ENCODE assay signal across 8 cellular contexts in genomic region chr2:122451040-122451439, GRCh38.
A peak's percentile ranks its signal among the peaks of the same experiment; 100 is the strongest.
DNase-seq lines count a peak whose midpoint lies in the region; ATAC-seq and TF ChIP-seq lines count a peak whose summit lies in the region.

No MANE protein-coding gene starts in this region.

- no peaks in the 10 kb centered on the region for H3K27me3 ChIP-seq in fibroblast of lung (ENCODE audit: control insufficient read depth, insufficient read depth, low read length)

- no peaks in the 10 kb centered on the region for H3K9me3 ChIP-seq in fibroblast of lung (ENCODE audit: control insufficient read depth, insufficient read depth, low read depth, low read length)

- no peak overlapping the region for H3K4me2 ChIP-seq in fibroblast of lung (ENCODE audit: extremely low read depth, insufficient read depth, low read length)

- H3K9ac ChIP-seq in fibroblast of lung (ENCODE audit: insufficient read depth, low read length), result no peak overlapping the region

- H2AFZ ChIP-seq in fibroblast of lung (ENCODE audit: low read length), result no peak overlapping the region

- ATAC-seq in HG02798 (IDR thresholded peaks at IDR 0.05; ENCODE audit: poor library complexity, unreplicated experiment) (peak; percentile 66), GM21723 (IDR thresholded peaks at IDR 0.05; ENCODE audit: unreplicated experiment) (no peak), Right ventricle myocardium superior (ENCODE audit: poor library complexity) (no peak), HG02571 (IDR thresholded peaks at IDR 0.05; ENCODE audit: unreplicated experiment) (no peak)

- H4K20me1 ChIP-seq in fibroblast of lung (ENCODE audit: control insufficient read depth, extremely low read depth, insufficient read depth, low read length), result no peaks in the 10 kb centered on the region

- intact Hi-C loops in Right ventricle myocardium superior (cut with DNase I), result no loop called here

- H3K79me2 ChIP-seq in fibroblast of lung (ENCODE audit: control insufficient read depth, insufficient read depth, low read length), result no peaks in the 10 kb centered on the region

- DNase-seq in GDM1 (lab: John Stamatoyannopoulos, UW) (peak; percentile 39), NCI-H82 (lab: John Stamatoyannopoulos, UW) (peak; percentile 58), fibroblast of lung (ENCODE audit: low read depth in 2 of 2) (peak; percentile 2 to 18), Right ventricle myocardium superior (no peak)
- no peak for DNase-seq in activated effector memory CD4-positive, alpha-beta T cell treated with Interleukin-2 at 50 U/mL for 16 hours

- H3K36me3 ChIP-seq in fibroblast of lung (ENCODE audit: control insufficient read depth, insufficient read depth, low read length), result no peaks in the 10 kb centered on the region

- peak; percentile 13 to 40 for TF ChIP-seq CTCF in fibroblast of lung (conservative IDR thresholded peaks at IDR 0.05 in 1 of 2, IDR thresholded peaks at IDR 0.05 in 1 of 2; ENCODE audit: low read depth in 1 of 2, low read length in 2 of 2)

- no peak overlapping the region for H3K27ac ChIP-seq in fibroblast of lung (ENCODE audit: insufficient read depth, low read length)

- no peaks in the 10 kb centered on the region for H3K4me1 ChIP-seq in fibroblast of lung (ENCODE audit: control insufficient read depth, extremely low read depth, insufficient read depth, low read length)

- no peak overlapping the region for H3K4me3 ChIP-seq in fibroblast of lung (replicated peaks in 1 of 4; ENCODE audit: control extremely low read depth in 1 of 4, insufficient read depth in 1 of 4, low read depth in 3 of 4, low read length in 4 of 4)

Comparison
In these comparisons a context has a peak if more than half of its experiments do, and no peak if none do; other contexts are left out.
1. DNase-seq: peak in GDM1 (single experiment), NCI-H82 (single experiment) and fibroblast of lung (2 of 2); none in activated effector memory CD4-positive, alpha-beta T cell treated with Interleukin-2 at 50 U/mL for 16 hours (single experiment) and Right ventricle myocardium superior (single experiment).